1 cellular context compared by ENCODE assay signal in genomic region chr12:131900397-131900796, GRCh38.
TF ChIP-seq lines count a peak whose summit lies in the region.

No MANE protein-coding gene starts in this region.

TF ChIP-seq in HepG2, 621 proteins besides CTCF, POLR2A, EP300 and RAD21:
- peak; percentile 28 for TF ChIP-seq AGO2 (optimal IDR thresholded peaks at IDR 0.05; ENCODE audit: low read depth, low read length)
- TF ChIP-seq ZNF572 (CRISPR knock-in tag; IDR thresholded peaks at IDR 0.05): no peak
- TF ChIP-seq NR3C1 (CRISPR knock-in tag; IDR thresholded peaks at IDR 0.05): no peak
- TF ChIP-seq CHD2 (IDR thresholded peaks at IDR 0.05; ENCODE audit: low read depth, low read length): no peak
- peak; percentile 18; the same call in 1 of the 2 replicates for TF ChIP-seq ZNF687 (CRISPR knock-in tag; IDR thresholded peaks at IDR 0.05)
- no peak for TF ChIP-seq U2AF2 (IDR thresholded peaks at IDR 0.05; ENCODE audit: low read depth, low read length)
- no peak for TF ChIP-seq MXD3 (CRISPR knock-in tag; IDR thresholded peaks at IDR 0.05)
- TF ChIP-seq ZMAT5 (CRISPR knock-in tag; IDR thresholded peaks at IDR 0.05; ENCODE audit: borderline replicate concordance, low read depth): no peak
- no peak for TF ChIP-seq ZNF274 (CRISPR knock-in tag; IDR thresholded peaks at IDR 0.05)
- TF ChIP-seq ZBTB38 (CRISPR knock-in tag; IDR thresholded peaks at IDR 0.05): no peak
- TF ChIP-seq MIER2 (CRISPR knock-in tag; IDR thresholded peaks at IDR 0.05): no peak
- no peak for TF ChIP-seq ZBTB46 (CRISPR knock-in tag; IDR thresholded peaks at IDR 0.05; ENCODE audit: borderline replicate concordance)
- TF ChIP-seq CHCHD3 (CRISPR knock-in tag; IDR thresholded peaks at IDR 0.05): no peak
- TF ChIP-seq AKNA (CRISPR knock-in tag; IDR thresholded peaks at IDR 0.05; ENCODE audit: borderline replicate concordance): no peak
- TF ChIP-seq REPIN1 (CRISPR knock-in tag; IDR thresholded peaks at IDR 0.05; ENCODE audit: borderline replicate concordance, low read depth): no peak
